13 cellular contexts compared by ENCODE assay signal in genomic region chr1:178609015-178609414, GRCh38.
DNase-seq lines count a peak whose midpoint lies in the region; ATAC-seq, FAIRE-seq and TF ChIP-seq lines count a peak whose summit lies in the region.
"Had no signal": no experiment of that assay in that cellular context is flagged by ENCODE, and none has a peak within 500 bp of the region (broad histone marks: within the 10 kb centered on the region; RNA-seq: fewer than 3 reads in every experiment).

No MANE protein-coding gene starts in this region.

- H3K4me1 Mint-ChIP-seq in MCF 10A (ENCODE audit: insufficient read depth, unreplicated experiment) = peaks cover 30% of the 10 kb centered on the region

- ATAC-seq in GM21717 (IDR thresholded peaks at IDR 0.05; ENCODE audit: unreplicated experiment) = no peak
- ATAC-seq in HG02884 (IDR thresholded peaks at IDR 0.05; ENCODE audit: unreplicated experiment) = no peak
- ATAC-seq: HepG2 had no signal

- H3K27me3 ChIP-seq in breast epithelium = no peaks in the 10 kb centered on the region
- no peaks in the 10 kb centered on the region for H3K27me3 ChIP-seq in H7 (ENCODE audit: control insufficient read depth, insufficient read depth, low read length)
- H3K27me3 ChIP-seq: BE2C, tibial artery had no signal

- no peak overlapping the region for H3K27ac ChIP-seq in breast epithelium
- H3K27ac ChIP-seq: tibial artery had no signal

- no peaks in the 10 kb centered on the region for H3K27me3 Mint-ChIP-seq in MCF 10A (ENCODE audit: insufficient read depth, unreplicated experiment)

- H3K4me1 ChIP-seq in breast epithelium = no peaks in the 10 kb centered on the region
- H3K4me1 ChIP-seq: BE2C had no signal

- peak; percentile 41 for FAIRE-seq in TTC549 (lab: Jason Lieb, UNC)
- FAIRE-seq: HepG2 had no signal

- no peak overlapping the region for H3K4me3 Mint-ChIP-seq in MCF 10A (ENCODE audit: unreplicated experiment)
- H3K4me3 Mint-ChIP-seq: H9 had no signal

- DNase-seq in MCF 10A (ENCODE audit: unreplicated experiment) (peak; percentile 82), breast epithelium (ENCODE audit: low spot score in 2 of 2) (no peak), hepatic stellate cell (ENCODE audit: low spot score) (peak; percentile 59), H7 (no peak)
- DNase-seq in stimulated activated CD4-positive, alpha-beta T cell treated with anti-CD3 and anti-CD28 coated beads, Interleukin-1b, Interleukin-23, amount 100 ng/mL, for 48 hours = no peak
- DNase-seq: BE2C, H9, tibial artery had no signal

- intact Hi-C loops in MCF 10A (cut with micrococcal nuclease) (loop anchor here (1.0 to 2.0 kb wide), 3 partner anchors 66 to 118 kb away; no protein-coding TSS in a partner anchor), breast epithelium (cut with DNase I; ENCODE audit: low total_unique reads) (no loop called here)

- CTCF ChIA-PET in MCF 10A (lab: Yijun Ruan, JAX) = no interaction called here

- peak overlapping the region; percentile 88 for H3K27ac Mint-ChIP-seq in MCF 10A (ENCODE audit: low read depth, unreplicated experiment)
- H3K27ac Mint-ChIP-seq: activated T-helper 2 cell treated with anti-CD3 and anti-CD28 coated beads, Interferon-gamma antibody, Interleukin-2, Interleukin-4, amounts not matched to agents 10 μg/mL and 5 μg/mL and 100 μg/mL, durations not matched to agents 14 hours and 24 hours and 36 hours; H9 had no signal

- H3K9me3 Mint-ChIP-seq in MCF 10A (ENCODE audit: unreplicated experiment) = no peaks in the 10 kb centered on the region
- H3K9me3 Mint-ChIP-seq: activated T-helper 2 cell treated with anti-CD3 and anti-CD28 coated beads, Interferon-gamma antibody, Interleukin-2, Interleukin-4, amounts not matched to agents 10 μg/mL and 5 μg/mL and 100 μg/mL, durations not matched to agents 14 hours and 24 hours and 36 hours; H9 had no signal

- TF ChIP-seq POLR2A in breast epithelium (IDR thresholded peaks at IDR 0.05) = no peak

- BruUV-seq in MCF 10A (replicated peaks; lab: Mats Ljungman, UMichigan) = no TSS peak

- H3K4me3 ChIP-seq in breast epithelium (no peak overlapping the region), H7 (ENCODE audit: insufficient read depth, low read depth, low read length) (no peak overlapping the region)
- H3K4me3 ChIP-seq: tibial artery had no signal

- H3K36me3 Mint-ChIP-seq in MCF 10A (ENCODE audit: insufficient read depth, unreplicated experiment) = peaks cover 7% of the 10 kb centered on the region

- TF ChIP-seq CTCF in MCF 10A (IDR thresholded peaks at IDR 0.05; ENCODE audit: unreplicated experiment) (no peak), breast epithelium (IDR thresholded peaks at IDR 0.05) (no peak)

- POLR2A ChIA-PET in MCF 10A (lab: Yijun Ruan, JAX) = no interaction called here

- no peaks in the 10 kb centered on the region for H3K9me3 ChIP-seq in breast epithelium
- H3K9me3 ChIP-seq: BE2C, tibial artery had no signal

- no peaks in the 10 kb centered on the region for H3K36me3 ChIP-seq in breast epithelium
- H3K36me3 ChIP-seq in H7 (replicated peaks; ENCODE audit: control insufficient read depth, insufficient read depth, low read length) = no peaks in the 10 kb centered on the region
- H3K36me3 ChIP-seq: BE2C, tibial artery had no signal

Comparison
In these comparisons a context has a peak if more than half of its experiments do, and no peak if none do; other contexts are left out.
1. DNase-seq: peak in MCF 10A (single experiment) and hepatic stellate cell (single experiment); none in breast epithelium (0 of 2), H7 (single experiment) and stimulated activated CD4-positive, alpha-beta T cell treated with anti-CD3 and anti-CD28 coated beads, Interleukin-1b, Interleukin-23, amount 100 ng/mL, for 48 hours (single experiment).